8 cellular contexts compared by ENCODE assay signal in genomic region chr3:128154354-128154753, GRCh38. TPM values are rescaled to one million over a fixed set of nuclear protein-coding genes. Genes with fewer than 3 reads are reported as not detected.
DNase-seq lines count a peak whose midpoint lies in the region; ATAC-seq, FAIRE-seq and TF ChIP-seq lines count a peak whose summit lies in the region.
"Not testable (repeated sequence)": the region's sequence is repeated elsewhere in the genome, so short reads cannot be mapped to it uniquely, and the experiment has no call there.

No MANE protein-coding gene starts in this region.

- intact Hi-C loops in kidney (cut with DNase I), result not testable (repeated sequence)

- H3K4me3 ChIP-seq in BE2C (ENCODE audit: low read depth, low read length) (peak overlapping the region; percentile 88), HL-60 (replicated peaks; ENCODE audit: insufficient read depth, low read length) (peak overlapping the region; percentile 92), kidney (ENCODE audit: low read length in 2 of 2) (peak overlapping the region; percentile 71 to 77), neuron (ENCODE audit: low read length) (peak overlapping the region; percentile 71), suprapubic skin (peak overlapping the region; percentile 87)

- H2AFZ ChIP-seq in neuron (ENCODE audit: low read depth, low read length), result not testable (repeated sequence)

- H3K27ac Mint-ChIP-seq in T-cell, result peak overlapping the region; percentile 58 to 75
- peak overlapping the region; percentile 96 for H3K27ac Mint-ChIP-seq in activated naive CD8-positive, alpha-beta T cell treated with anti-CD3 and anti-CD28 coated beads, Interleukin-2, amount 10 ng/mL, durations not matched to agents 7 days and 5 days
- peak overlapping the region; percentile 6 for H3K27ac Mint-ChIP-seq in endothelial cell (ENCODE audit: unreplicated experiment)

- not testable (repeated sequence) for H3K9me3 ChIP-seq in BE2C; kidney (ENCODE audit: control insufficient read depth in 1 of 2, low read length in 2 of 2); neuron (ENCODE audit: low read length); suprapubic skin

- H3K4me1 Mint-ChIP-seq in T-cell, result peaks cover 34 to 49% (median 44%) of the 10 kb centered on the region in 3 donors
- not testable (repeated sequence) for H3K4me1 Mint-ChIP-seq in activated naive CD8-positive, alpha-beta T cell treated with anti-CD3 and anti-CD28 coated beads, Interleukin-2, amount 10 ng/mL, durations not matched to agents 7 days and 5 days; endothelial cell (ENCODE audit: unreplicated experiment)

- FAIRE-seq in kidney (lab: Jason Lieb, UNC), result not testable (repeated sequence)

- H3K9me3 Mint-ChIP-seq in T-cell; activated naive CD8-positive, alpha-beta T cell treated with anti-CD3 and anti-CD28 coated beads, Interleukin-2, amount 10 ng/mL, durations not matched to agents 7 days and 5 days; endothelial cell (ENCODE audit: unreplicated experiment): not testable (repeated sequence)

- not testable (repeated sequence) for H3K4me1 ChIP-seq in BE2C; kidney (ENCODE audit: control insufficient read depth in 1 of 2, insufficient read depth in 1 of 2, low read depth in 1 of 2, low read length in 2 of 2); neuron (ENCODE audit: insufficient read depth, low read length)
- H3K4me1 ChIP-seq in suprapubic skin, result peaks cover 12% of the 10 kb centered on the region

- peak overlapping the region; percentile 54 to 69 for H3K9ac ChIP-seq in kidney (ENCODE audit: low read length in 2 of 2)

- H3K27me3 ChIP-seq in BE2C; HL-60 (ENCODE audit: insufficient read depth, poor library complexity, severe bottlenecking); neuron (ENCODE audit: insufficient read depth, low read length); suprapubic skin: not testable (repeated sequence)

- DNase-seq in BE2C; HL-60 (ENCODE audit: low read depth in 1 of 2, low spot score in 1 of 2); T-cell; activated naive CD8-positive, alpha-beta T cell treated with anti-CD3 and anti-CD28 coated beads, Interleukin-2, amount 10 ng/mL, durations not matched to agents 7 days and 5 days; endothelial cell (ENCODE audit: low spot score); kidney; suprapubic skin (ENCODE audit: low spot score in 2 of 2): not testable (repeated sequence)

- H3K27ac ChIP-seq in HL-60 (replicated peaks), result peak overlapping the region; percentile 81
- not testable (repeated sequence) for H3K27ac ChIP-seq in kidney (ENCODE audit: low read depth in 2 of 2, low read length in 2 of 2); suprapubic skin

- TF ChIP-seq POLR2A in suprapubic skin (IDR thresholded peaks at IDR 0.05), result not testable (repeated sequence)

- not testable (repeated sequence) for TF ChIP-seq CTCF in BE2C (IDR thresholded peaks at IDR 0.05; ENCODE audit: low read depth, low read length); HL-60 (IDR thresholded peaks at IDR 0.05; ENCODE audit: insufficient read depth, low read length); endothelial cell (IDR thresholded peaks at IDR 0.05; ENCODE audit: unreplicated experiment); kidney (IDR thresholded peaks at IDR 0.05; ENCODE audit: borderline replicate concordance, extremely low read depth, insufficient read depth); suprapubic skin (IDR thresholded peaks at IDR 0.05)

- WGBS in suprapubic skin, result 89% methylated on average over 16 of the region's 16 CpGs

- H3K36me3 ChIP-seq in BE2C (peaks cover 29% of the 10 kb centered on the region), suprapubic skin (peaks cover 10% of the 10 kb centered on the region)
- not testable (repeated sequence) for H3K36me3 ChIP-seq in kidney (ENCODE audit: control insufficient read depth in 1 of 2, insufficient read depth in 2 of 2, low read length in 2 of 2); neuron (ENCODE audit: insufficient read depth, low read length)

- H3K4me3 Mint-ChIP-seq in T-cell, result peak overlapping the region; percentile 84 to 94 (median 92)
- H3K4me3 Mint-ChIP-seq in activated naive CD8-positive, alpha-beta T cell treated with anti-CD3 and anti-CD28 coated beads, Interleukin-2, amount 10 ng/mL, durations not matched to agents 7 days and 5 days, result peak overlapping the region; percentile 95
- peak overlapping the region; percentile 88 for H3K4me3 Mint-ChIP-seq in endothelial cell (ENCODE audit: unreplicated experiment)

- POLR2A ChIA-PET in T-cell (lab: Charles Lee), result interaction anchor here (0.5 to 0.7 kb wide), 3 partner anchors 147 to 483 kb away, joined by 6 to 7 read pairs (median 6); no protein-coding TSS in a partner anchor
- POLR2A ChIA-PET in activated naive CD8-positive, alpha-beta T cell treated with anti-CD3 and anti-CD28 coated beads, Interleukin-2, amount 10 ng/mL, durations not matched to agents 7 days and 5 days (lab: Charles Lee), result interaction anchor here (0.6 to 2.2 kb wide), 4 partner anchors 31 to 99 kb away, joined by 3 to 24 read pairs (median 3); partner anchors contain the start of gene RUVBL1

- H3K36me3 Mint-ChIP-seq in T-cell, result peaks cover 35% of the 10 kb centered on the region
- peaks cover 29% of the 10 kb centered on the region for H3K36me3 Mint-ChIP-seq in activated naive CD8-positive, alpha-beta T cell treated with anti-CD3 and anti-CD28 coated beads, Interleukin-2, amount 10 ng/mL, durations not matched to agents 7 days and 5 days
- peaks cover 16% of the 10 kb centered on the region for H3K36me3 Mint-ChIP-seq in endothelial cell (ENCODE audit: low read depth, unreplicated experiment)

- ATAC-seq in T-cell (replicated peaks in 1 of 4); activated naive CD8-positive, alpha-beta T cell treated with anti-CD3 and anti-CD28 coated beads, Interleukin-2, amount 10 ng/mL, durations not matched to agents 7 days and 5 days (ENCODE audit: low read depth): not testable (repeated sequence)

- CTCF ChIA-PET in T-cell (lab: Charles Lee), result interaction anchor here (0.6 to 2.9 kb wide), 7 partner anchors 21 to 1632 kb away, joined by 3 to 19 read pairs (median 3); partner anchors contain the start of gene RUVBL1 (in 1 of the 2)

- TF ChIP-seq EP300 in suprapubic skin (IDR thresholded peaks at IDR 0.05), result not testable (repeated sequence)

- not testable (repeated sequence) for H3K27me3 Mint-ChIP-seq in T-cell; activated naive CD8-positive, alpha-beta T cell treated with anti-CD3 and anti-CD28 coated beads, Interleukin-2, amount 10 ng/mL, durations not matched to agents 7 days and 5 days; endothelial cell (ENCODE audit: unreplicated experiment)

RNA-seq across cellular contexts. Expression of gene EEFSEC, which starts 1.1 kb away (rescaled TPM):
- polyA plus RNA-seq in BE2C (2012; ENCODE audit: insufficient read depth, insufficient read length, low read depth), result 38.0 TPM
- total RNA-seq in T-cell, result 10 to 100 TPM; 15.9 to 21.1 (median 19.1) TPM
- total RNA-seq in activated naive CD8-positive, alpha-beta T cell treated with anti-CD3 and anti-CD28 coated beads, Interleukin-2, amount 10 ng/mL, durations not matched to agents 7 days and 5 days, result 10 to 100 TPM; 22.1 to 22.7 TPM
- total RNA-seq in endothelial cell (ENCODE audit: unreplicated experiment), result 7.1 TPM
- 15.2 TPM for total RNA-seq in kidney
- polyA plus RNA-seq in kidney (ENCODE audit: insufficient read depth, low read depth, low replicate concordance), result 23.2 TPM
- 10 to 100 TPM; 14.3 to 19.4 (median 16.7) TPM for total RNA-seq in suprapubic skin

RNA-seq across cellular contexts. Expression of gene RUVBL1, which starts 30.7 kb away (rescaled TPM):
- 251 TPM for polyA plus RNA-seq in BE2C (2012; ENCODE audit: insufficient read depth, insufficient read length, low read depth)
- total RNA-seq in T-cell (10 to 100 TPM; 21.4 to 33.4 (median 29.9) TPM), endothelial cell (ENCODE audit: unreplicated experiment) (30.3 TPM), kidney (32.7 TPM), suprapubic skin (10 to 100 TPM; 16.3 to 35.6 (median 28.3) TPM)
- 10 to 100 TPM; 37.0 to 37.2 TPM for total RNA-seq in activated naive CD8-positive, alpha-beta T cell treated with anti-CD3 and anti-CD28 coated beads, Interleukin-2, amount 10 ng/mL, durations not matched to agents 7 days and 5 days
- polyA plus RNA-seq in kidney (ENCODE audit: insufficient read depth, low read depth, low replicate concordance), result 41.9 TPM

Comparison
In these comparisons a context has a peak if more than half of its experiments do, and no peak if none do; other contexts are left out.
1. H3K27ac Mint-ChIP-seq: peak in every context shown above with its lines; median percentile 96 in activated naive CD8-positive, alpha-beta T cell treated with anti-CD3 and anti-CD28 coated beads, Interleukin-2, amount 10 ng/mL, durations not matched to agents 7 days and 5 days; 66 in T-cell; 6 in endothelial cell.